Comparison of ENCODE assay signal across 15 cellular contexts in genomic region chr5:119388619-119389190, GRCh38. TPM values are rescaled to one million over a fixed set of nuclear protein-coding genes. Genes with fewer than 3 reads are reported as not detected.
A peak's percentile ranks its signal among the peaks of the same experiment; 100 is the strongest.
DNase-seq lines count a peak whose midpoint lies in the region; ATAC-seq and TF ChIP-seq lines count a peak whose summit lies in the region.
"Had no signal": no experiment of that assay in that cellular context is flagged by ENCODE, and none has a peak within 500 bp of the region (broad histone marks: within the 10 kb centered on the region; RNA-seq: fewer than 3 reads in every experiment).

No MANE protein-coding gene starts in this region.

- H3K4me3 Mint-ChIP-seq in nephron progenitor cell = peak overlapping the region; percentile 22

- H3K79me2 ChIP-seq in PC-3 (ENCODE audit: low read length) = no peaks in the 10 kb centered on the region

- H3K4me1 ChIP-seq in BLaER1 treated with 17β-estradiol and CSF1 and Interleukin-3, amounts not matched to agents 10 nM and 100 nM = peaks cover 13 to 100% (median 27%) of the 10 kb centered on the region in 10 experiments
- peaks cover 38% of the 10 kb centered on the region for H3K4me1 ChIP-seq in adipocyte (ENCODE audit: control insufficient read depth, insufficient read depth, low read length)
- H3K4me1 ChIP-seq in PC-3 (ENCODE audit: insufficient read depth, low read length) = peaks cover 11% of the 10 kb centered on the region

- ATAC-seq in HG03135 (IDR thresholded peaks at IDR 0.05; ENCODE audit: unreplicated experiment) (no peak), HG02885 (IDR thresholded peaks at IDR 0.05; ENCODE audit: poor library complexity, unreplicated experiment) (no peak), PC-3 (no peak)

- H4K20me1 ChIP-seq in BLaER1 treated with 17β-estradiol and CSF1 and Interleukin-3, amounts not matched to agents 10 nM and 100 nM = peaks cover 0 to 66% (median 0%) of the 10 kb centered on the region in 11 experiments; a peak in 5 of 22 replicates
- H4K20me1 ChIP-seq in PC-3 (ENCODE audit: low read length) = no peaks in the 10 kb centered on the region

- intact Hi-C loops in PC-3 (cut with micrococcal nuclease) = no loop called here

- H2AFZ ChIP-seq in PC-3 (ENCODE audit: low read length) = no peak overlapping the region

- POLR2A ChIA-PET in PC-3 (lab: Charles Lee; ENCODE audit: unreplicated experiment) = no interaction called here

- peak overlapping the region in 5 of 11 experiments; percentile 49 to 80 (median 72); a peak in 10 of 22 replicates for H3K27ac ChIP-seq in BLaER1 treated with 17β-estradiol and CSF1 and Interleukin-3, amounts not matched to agents 10 nM and 100 nM
- H3K27ac ChIP-seq in PC-3 (ENCODE audit: low read length) = no peak overlapping the region

- no peaks in the 10 kb centered on the region for H3K9me2 ChIP-seq in PC-3 (replicated peaks; ENCODE audit: low read length)

- H3K9me3 ChIP-seq in BLaER1 treated with 17β-estradiol and CSF1 and Interleukin-3, amounts not matched to agents 10 nM and 100 nM (replicated peaks in 1 of 11) = no peaks in the 10 kb centered on the region
- no peaks in the 10 kb centered on the region for H3K9me3 ChIP-seq in adipocyte (ENCODE audit: control insufficient read depth, low read length)
- no peaks in the 10 kb centered on the region for H3K9me3 ChIP-seq in PC-3 (ENCODE audit: low read length)

- CTCF ChIA-PET in PC-3 (lab: Charles Lee) = no interaction called here

- TF ChIP-seq CTCF in nephron progenitor cell (IDR thresholded peaks at IDR 0.05) = no peak
- TF ChIP-seq CTCF in PC-3 (conservative IDR thresholded peaks at IDR 0.05; ENCODE audit: low read depth, low read length) = no peak

- H3K27me3 ChIP-seq in BLaER1 treated with 17β-estradiol and CSF1 and Interleukin-3, amounts not matched to agents 10 nM and 100 nM = no peaks in the 10 kb centered on the region
- H3K27me3 ChIP-seq in adipocyte (replicated peaks; ENCODE audit: control insufficient read depth, insufficient read depth, low read length) (no peaks in the 10 kb centered on the region), PC-3 (ENCODE audit: low read length) (no peaks in the 10 kb centered on the region)

- H3K9me3 Mint-ChIP-seq in nephron progenitor cell = no peaks in the 10 kb centered on the region

- no peak for DNase-seq in adipocyte (ENCODE audit: low read depth)
- no peak for DNase-seq in nephron progenitor cell
- no peak for DNase-seq in PC-3
- DNase-seq: activated CD4-positive, CD25-positive, alpha-beta regulatory T cell; activated gamma-delta T cell; cortex of kidney; mesendoderm; NCI-H1105; NCI-H524; posterior cingulate gyrus; stimulated activated CD4-positive, alpha-beta T cell treated with anti-CD3 and anti-CD28 coated beads, Interleukin-2, amount 100 ng/mL, for 24 hours had no signal

- BruUV-seq in PC-3 (replicated peaks; lab: Mats Ljungman, UMichigan) = no TSS peak

- no peaks in the 10 kb centered on the region for H3K27me3 Mint-ChIP-seq in nephron progenitor cell (ENCODE audit: low read depth, poor library complexity)

- peak overlapping the region in 3 of 10 experiments; percentile 43 to 49 (median 47); a peak in 6 of 20 replicates for H3K4me3 ChIP-seq in BLaER1 treated with 17β-estradiol and CSF1 and Interleukin-3, amounts not matched to agents 10 nM and 100 nM
- peak overlapping the region; percentile 62; the same call in 1 of the 2 replicates for H3K4me3 ChIP-seq in GM08714 (ENCODE audit: low read length)
- H3K4me3 ChIP-seq in adipocyte (ENCODE audit: low read length) = no peak overlapping the region
- H3K4me3 ChIP-seq in PC-3 (ENCODE audit: low read length) = no peak overlapping the region

- peak overlapping the region; percentile 76 for H3K27ac Mint-ChIP-seq in nephron progenitor cell

- peaks cover 14 to 33% (median 19%) of the 10 kb centered on the region in 11 experiments for H3K36me3 ChIP-seq in BLaER1 treated with 17β-estradiol and CSF1 and Interleukin-3, amounts not matched to agents 10 nM and 100 nM
- H3K36me3 ChIP-seq in adipocyte (ENCODE audit: control insufficient read depth, insufficient read depth, low read length, severe bottlenecking) (no peaks in the 10 kb centered on the region), PC-3 (ENCODE audit: low read depth, low read length) (no peaks in the 10 kb centered on the region)

- H3K36me3 Mint-ChIP-seq in nephron progenitor cell (ENCODE audit: low read depth) = peaks cover 14% of the 10 kb centered on the region

- H3F3A ChIP-seq in PC-3 (ENCODE audit: low read length, unreplicated experiment) = no peaks in the 10 kb centered on the region

- peak overlapping the region; percentile 15 to 96 (median 50); a peak in 21 of 22 replicates for H3K4me2 ChIP-seq in BLaER1 treated with 17β-estradiol and CSF1 and Interleukin-3, amounts not matched to agents 10 nM and 100 nM
- H3K4me2 ChIP-seq in PC-3 (ENCODE audit: low read length) = no peak overlapping the region

- peak overlapping the region in 4 of 11 experiments; percentile 59 to 76 (median 66); a peak in 5 of 22 replicates for H3K9ac ChIP-seq in BLaER1 treated with 17β-estradiol and CSF1 and Interleukin-3, amounts not matched to agents 10 nM and 100 nM
- peak overlapping the region; percentile 62 for H3K9ac ChIP-seq in adipocyte (ENCODE audit: low read length)
- H3K9ac ChIP-seq in PC-3 (ENCODE audit: low read length) = no peak overlapping the region

- peaks cover 52% of the 10 kb centered on the region for H3K4me1 Mint-ChIP-seq in nephron progenitor cell

RNA-seq across cellular contexts. Expression of gene TNFAIP8, which starts 32.9 kb away (rescaled TPM):
- total RNA-seq in PC-3 (2014; rRNA removed) = 11.8 and 20.0 TPM in 2 replicates
